In genomic region chr2:184449760-184450159, GRCh38 we compare ENCODE assay signal across 28 cellular contexts.
"Had no signal": no experiment of that assay in that cellular context is flagged by ENCODE, and none has a peak within 500 bp of the region (broad histone marks: within the 10 kb centered on the region; RNA-seq: fewer than 3 reads in every experiment).

No MANE protein-coding gene starts in this region.

- H3K79me2 ChIP-seq: hepatocyte had no signal

- H3K36me3 ChIP-seq: brain microvascular endothelial cell, gastroesophageal sphincter, pancreas, sigmoid colon, thoracic aorta had no signal

- H3K27me3 ChIP-seq: brain microvascular endothelial cell, gastroesophageal sphincter, hepatocyte, pancreas, sigmoid colon had no signal

- H3K27ac ChIP-seq: brain microvascular endothelial cell, gastroesophageal sphincter, hepatocyte, pancreas, psoas muscle, sigmoid colon, thoracic aorta had no signal

- FAIRE-seq: astrocyte, pancreas, TTC549, urothelium cell line had no signal

- H2AFZ ChIP-seq: hepatocyte had no signal

- H3K9me3 ChIP-seq: gastroesophageal sphincter, pancreas, psoas muscle, sigmoid colon, thoracic aorta had no signal

- DNase-seq: activated CD4-positive, alpha-beta memory T cell treated with anti-CD3 and anti-CD28 coated beads for 36 hours; activated CD4-positive, alpha-beta T cell treated with anti-CD3 and anti-CD28 coated beads, Interleukin-2, amount 10 ng/mL, durations not matched to agents 24 days and 14 days; activated CD4-positive, CD25-positive, alpha-beta regulatory T cell treated with anti-CD3 and anti-CD28 coated beads, Interleukin-2, amount 50 U/mL, for 72 hours; activated CD8-positive, alpha-beta memory T cell treated with anti-CD3 and anti-CD28 coated beads, Interleukin-2, amount 50 U/mL, for 4 hours; activated gamma-delta T cell; activated naive CD4-positive, alpha-beta T cell treated with anti-CD3 and anti-CD28 coated beads, Interleukin-2, amount 50 U/mL, for 16 hours; activated T-cell treated with anti-CD3 and anti-CD28 coated beads, Interleukin-2, amount 50 U/mL, for 1 hour; amniotic stem cell; brain microvascular endothelial cell; cortex of kidney; effector memory CD8-positive, alpha-beta T cell; islet precursor cell; left ventricle myocardium superior; naive B cell; nephron progenitor cell; pancreas; psoas muscle; sigmoid colon; stimulated activated naive CD4-positive, alpha-beta T cell treated with Interleukin-2 at 50 U/mL for 16 hours; T-helper 9 cell; trophoblast cell had no signal

- H3K4me1 ChIP-seq: pancreas, psoas muscle had no signal

- H3K4me2 ChIP-seq: hepatocyte, smooth muscle cell had no signal

- H3K4me3 ChIP-seq: gastroesophageal sphincter, hepatocyte, pancreas, psoas muscle, sigmoid colon, smooth muscle cell, thoracic aorta had no signal
